Comparison of ENCODE assay signal across 8 cellular contexts in genomic region chr2:195543902-195544894, GRCh38.
A peak's percentile ranks its signal among the peaks of the same experiment; 100 is the strongest.
DNase-seq lines count a peak whose midpoint lies in the region; ATAC-seq, FAIRE-seq and TF ChIP-seq lines count a peak whose summit lies in the region.

No MANE protein-coding gene starts in this region.

- no peaks in the 10 kb centered on the region for H3K9me3 ChIP-seq in A673 (ENCODE audit: low read depth, low read length, poor library complexity, severe bottlenecking)

- intact Hi-C loops in dendritic cell treated with granulocyte-macrophage colony-stimulating factor and Interleukin-4, amounts not matched to agents 40 ng/mL and 50 ng/mL, for 4 days (cut with micrococcal nuclease) = no loop called here
- intact Hi-C loops in A673 (cut with micrococcal nuclease; ENCODE audit: unreplicated experiment) = no loop called here

- no peak for TF ChIP-seq CTCF in A673 (conservative IDR thresholded peaks at IDR 0.05; ENCODE audit: low read depth, low read length)

- no peak overlapping the region for H3K4me3 Mint-ChIP-seq in dendritic cell treated with granulocyte-macrophage colony-stimulating factor and Interleukin-4, amounts not matched to agents 40 ng/mL and 50 ng/mL, for 4 days

- H3K27ac Mint-ChIP-seq in dendritic cell treated with granulocyte-macrophage colony-stimulating factor and Interleukin-4, amounts not matched to agents 40 ng/mL and 50 ng/mL, for 4 days = peak overlapping the region; percentile 59

- DNase-seq in Daoy (ENCODE audit: low read depth) (peak; percentile 50), HPDE6-E6E7 (ENCODE audit: extremely low spot score) (peak; percentile 60), dermis blood vessel endothelial cell (no peak), A673 (ENCODE audit: low spot score) (no peak), frontal cortex (ENCODE audit: low spot score in 2 of 2) (no peak)
- no peak for DNase-seq in stimulated activated CD4-positive, alpha-beta T cell treated with anti-CD3 and anti-CD28 coated beads, Interleukin-4, amount 100 ng/mL, for 4 hours

- H3K4me3 ChIP-seq in A673 (ENCODE audit: low read depth, low read length, poor library complexity, severe bottlenecking) = no peak overlapping the region

- H3K27ac ChIP-seq in A673 (ENCODE audit: low read depth, low read length, poor library complexity, severe bottlenecking) = no peak overlapping the region

- H3K4me1 Mint-ChIP-seq in dendritic cell treated with granulocyte-macrophage colony-stimulating factor and Interleukin-4, amounts not matched to agents 40 ng/mL and 50 ng/mL, for 4 days (ENCODE audit: low read depth) = peaks cover 28% of the 10 kb centered on the region

- no peaks in the 10 kb centered on the region for H3K36me3 ChIP-seq in A673 (ENCODE audit: insufficient read depth, low read length, poor library complexity, severe bottlenecking)

- H3K27me3 ChIP-seq in A673 (replicated peaks; ENCODE audit: insufficient read depth, low read depth, low read length, poor library complexity) = no peaks in the 10 kb centered on the region

- ATAC-seq in GM21528 (IDR thresholded peaks at IDR 0.05; ENCODE audit: low FRiP score, unreplicated experiment) = peak; percentile 91

- peaks cover 14% of the 10 kb centered on the region for H3K9me3 Mint-ChIP-seq in dendritic cell treated with granulocyte-macrophage colony-stimulating factor and Interleukin-4, amounts not matched to agents 40 ng/mL and 50 ng/mL, for 4 days

- no peaks in the 10 kb centered on the region for H3K4me1 ChIP-seq in A673 (ENCODE audit: insufficient read depth, low read length, poor library complexity, severe bottlenecking)

- H3K27me3 Mint-ChIP-seq in dendritic cell treated with granulocyte-macrophage colony-stimulating factor and Interleukin-4, amounts not matched to agents 40 ng/mL and 50 ng/mL, for 4 days = no peaks in the 10 kb centered on the region

- H3K36me3 Mint-ChIP-seq in dendritic cell treated with granulocyte-macrophage colony-stimulating factor and Interleukin-4, amounts not matched to agents 40 ng/mL and 50 ng/mL, for 4 days (ENCODE audit: low read depth) = peaks cover 6% of the 10 kb centered on the region

- no TSS peak for BruUV-seq in A673 (replicated peaks; lab: Mats Ljungman, UMichigan)

- FAIRE-seq in frontal cortex (lab: Jason Lieb, UNC) = no peak

- POLR2A ChIA-PET in A673 (lab: Charles Lee; ENCODE audit: low non-redundant PET) = interaction anchor here (0.6 to 0.7 kb wide), 2 partner anchors 10 to 189 kb away, joined by 3 to 6 read pairs; no protein-coding TSS in a partner anchor

- CTCF ChIA-PET in A673 (lab: Charles Lee) = no interaction called here

Comparison
In these comparisons a context has a peak if more than half of its experiments do, and no peak if none do; other contexts are left out.
1. DNase-seq: peak in Daoy (single experiment) and HPDE6-E6E7 (single experiment); none in dermis blood vessel endothelial cell (single experiment), A673 (single experiment), frontal cortex (0 of 2) and stimulated activated CD4-positive, alpha-beta T cell treated with anti-CD3 and anti-CD28 coated beads, Interleukin-4, amount 100 ng/mL, for 4 hours (0 of 2).